In genomic region chr5:143370440-143370839, GRCh38 we compare ENCODE assay signal across 10 cellular contexts.
"Had no signal": no experiment of that assay in that cellular context is flagged by ENCODE, and none has a peak within 500 bp of the region (broad histone marks: within the 10 kb centered on the region; RNA-seq: fewer than 3 reads in every experiment).

No MANE protein-coding gene starts in this region.

- H3K9me3 Mint-ChIP-seq: GM23338, IgD-negative memory B cell had no signal

- H3K4me3 Mint-ChIP-seq: GM23338, H9, IgD-negative memory B cell had no signal

- H3K27ac ChIP-seq: HL-60, KMS-11 had no signal

- FAIRE-seq: H1, H54 had no signal

- H3K4me2 ChIP-seq: GM23338, KMS-11 had no signal

- H3K27me3 Mint-ChIP-seq: IgD-negative memory B cell had no signal

- H3K4me1 Mint-ChIP-seq: GM23338, H9 had no signal

- H3K4me3 ChIP-seq: GM23338 had no signal

- ATAC-seq: GM23338 had no signal

- H3K27ac Mint-ChIP-seq: GM23338, H9, IgD-negative memory B cell had no signal

- DNase-seq: H9, HCEC 1CT, Karpas-422, KBM-7 had no signal
